ENCODE assay signal across 8 cellular contexts in the genomic region with DNA sequence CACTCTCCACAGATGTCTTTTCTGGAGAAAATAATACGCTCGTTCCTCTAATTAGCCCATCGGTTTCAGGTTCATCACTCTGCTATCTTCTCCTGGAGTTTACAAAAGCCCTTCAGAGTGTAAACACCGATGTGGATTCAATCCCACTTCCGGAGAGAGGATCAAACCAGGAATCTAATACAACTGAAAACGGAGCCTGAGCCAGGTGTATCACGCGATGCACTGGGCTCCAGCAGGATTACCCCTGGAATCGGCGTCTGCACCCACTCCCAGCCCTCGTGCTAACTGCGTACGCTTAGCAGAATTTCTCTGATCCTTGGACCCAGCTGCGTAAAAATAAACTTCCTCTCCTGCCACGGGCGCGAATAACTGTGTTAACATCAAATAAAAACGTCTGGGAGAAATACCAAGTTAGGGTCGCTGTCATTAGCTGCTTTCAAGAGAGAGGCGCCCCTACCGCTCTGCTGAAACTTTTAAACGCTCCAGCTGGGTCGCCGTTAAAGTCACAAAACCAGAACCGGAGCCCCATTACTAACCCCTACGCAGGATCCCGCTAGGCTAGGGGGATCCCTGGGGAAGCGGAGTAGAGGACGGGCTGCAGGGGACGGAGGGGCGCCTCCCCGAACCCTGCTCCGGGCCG. TPM values are rescaled to one million over a fixed set of nuclear protein-coding genes. Genes with fewer than 3 reads are reported as not detected.
DNase-seq lines count a peak whose midpoint lies in the region; ATAC-seq and FAIRE-seq lines count a peak whose summit lies in the region.

No MANE protein-coding gene starts in this region.

- peak; percentile 22 for DNase-seq in activated naive CD4-positive, alpha-beta T cell treated with anti-CD3 and anti-CD28 coated beads for 36 hours
- DNase-seq in activated naive CD4-positive, alpha-beta T cell treated with anti-CD3 and anti-CD28 coated beads, Interleukin-2, amount 50 U/mL, for 16 hours = no peak
- DNase-seq in NCI-H2196 (lab: John Stamatoyannopoulos, UW; ENCODE audit: unreplicated experiment) (peak; percentile 44), myocyte (ENCODE audit: low read depth) (peak; percentile 46), NCI-H2171 (lab: John Stamatoyannopoulos, UW) (no peak), GM19239 (ENCODE audit: insufficient read length, low spot score) (no peak)

- no peaks in the 10 kb centered on the region for H3K9me3 Mint-ChIP-seq in activated naive CD4-positive, alpha-beta T cell treated with anti-CD3 and anti-CD28 coated beads for 36 hours

- peaks cover 18% of the 10 kb centered on the region for H3K36me3 Mint-ChIP-seq in activated naive CD4-positive, alpha-beta T cell treated with anti-CD3 and anti-CD28 coated beads for 36 hours (ENCODE audit: low read depth)

- H3K27ac ChIP-seq in cingulate gyrus (ENCODE audit: low read depth, low read length) = peak overlapping the region; percentile 15

- H3K4me3 Mint-ChIP-seq in activated naive CD4-positive, alpha-beta T cell treated with anti-CD3 and anti-CD28 coated beads for 36 hours = peak overlapping the region; percentile 88

- H3K27me3 Mint-ChIP-seq in activated naive CD4-positive, alpha-beta T cell treated with anti-CD3 and anti-CD28 coated beads for 36 hours (ENCODE audit: low read depth) = no peaks in the 10 kb centered on the region

- intact Hi-C loops in activated naive CD4-positive, alpha-beta T cell treated with anti-CD3 and anti-CD28 coated beads for 36 hours (cut with micrococcal nuclease) = loop anchor here (1.0 to 5.0 kb wide), 9 partner anchors 20 to 346 kb away; a partner anchor contains a TSS

- FAIRE-seq in GM19239 (lab: Jason Lieb, UNC) = no peak

- CTCF ChIA-PET in activated naive CD4-positive, alpha-beta T cell treated with anti-CD3 and anti-CD28 coated beads for 36 hours (lab: Charles Lee) = interaction anchor here (1.5 kb wide), 1 partner anchor 65 kb away, joined by 3 read pairs; no protein-coding TSS in a partner anchor

- peak overlapping the region; percentile 86 for H3K27ac Mint-ChIP-seq in activated naive CD4-positive, alpha-beta T cell treated with anti-CD3 and anti-CD28 coated beads for 36 hours

- H3K4me1 Mint-ChIP-seq in activated naive CD4-positive, alpha-beta T cell treated with anti-CD3 and anti-CD28 coated beads for 36 hours (ENCODE audit: low read depth) = peaks cover 29% of the 10 kb centered on the region

- ATAC-seq in GM18867 (IDR thresholded peaks at IDR 0.05; ENCODE audit: unreplicated experiment) = no peak

RNA-seq across cellular contexts. Expression of a gene that starts 0.5 kb away (rescaled TPM):
- total RNA-seq in activated naive CD4-positive, alpha-beta T cell treated with anti-CD3 and anti-CD28 coated beads for 36 hours = 10 to 100 TPM; 13.1 to 14.0 TPM
- total RNA-seq in myocyte = 40.7 and 61.3 TPM in 2 replicates
- 26.1 TPM for polyA plus RNA-seq in myocyte (2012)

RNA-seq across cellular contexts. Expression of a gene that starts 7.8 kb away (rescaled TPM):
- total RNA-seq in activated naive CD4-positive, alpha-beta T cell treated with anti-CD3 and anti-CD28 coated beads for 36 hours = 10 to 100 TPM; 97.1 to 97.8 TPM
- total RNA-seq in myocyte = 52.9 and 56.0 TPM in 2 replicates
- 174 TPM for polyA plus RNA-seq in myocyte (2012)

RNA-seq across cellular contexts. Expression of a gene that starts 20.2 kb away (rescaled TPM):
- 100 to 1,000 TPM; 390 to 395 TPM for total RNA-seq in activated naive CD4-positive, alpha-beta T cell treated with anti-CD3 and anti-CD28 coated beads for 36 hours
- 23.2 and 31.1 TPM in 2 replicates for total RNA-seq in myocyte
- 41.0 TPM for polyA plus RNA-seq in myocyte (2012)

RNA-seq across cellular contexts. Expression of a gene that starts 20.4 kb away (rescaled TPM):
- 10 to 100 TPM; 12.6 to 12.7 TPM for total RNA-seq in activated naive CD4-positive, alpha-beta T cell treated with anti-CD3 and anti-CD28 coated beads for 36 hours
- total RNA-seq in myocyte = 38.5 and 51.7 TPM in 2 replicates
- polyA plus RNA-seq in myocyte (2012) = 38.0 TPM

RNA-seq across cellular contexts. Expression of a gene that starts 31.4 kb away (rescaled TPM):
- total RNA-seq in activated naive CD4-positive, alpha-beta T cell treated with anti-CD3 and anti-CD28 coated beads for 36 hours = 1 to 10 TPM; 6.2 to 6.4 TPM
- 25.2 and 27.2 TPM in 2 replicates for total RNA-seq in myocyte
- 13.2 TPM for polyA plus RNA-seq in myocyte (2012)

Comparison
In these comparisons a context has a peak if more than half of its experiments do, and no peak if none do; other contexts are left out.
1. DNase-seq: peak in activated naive CD4-positive, alpha-beta T cell treated with anti-CD3 and anti-CD28 coated beads for 36 hours (single experiment), NCI-H2196 (single experiment) and myocyte (single experiment); none in activated naive CD4-positive, alpha-beta T cell treated with anti-CD3 and anti-CD28 coated beads, Interleukin-2, amount 50 U/mL, for 16 hours (single experiment), NCI-H2171 (single experiment) and GM19239 (single experiment).
2. RNA of a gene that starts 20.2 kb away (total RNA-seq): 390 to 395 TPM in activated naive CD4-positive, alpha-beta T cell treated with anti-CD3 and anti-CD28 coated beads for 36 hours; 23.2 to 31.1 TPM in myocyte; every median in the first group is over 10 times any median in the second.